In the genomic region with DNA sequence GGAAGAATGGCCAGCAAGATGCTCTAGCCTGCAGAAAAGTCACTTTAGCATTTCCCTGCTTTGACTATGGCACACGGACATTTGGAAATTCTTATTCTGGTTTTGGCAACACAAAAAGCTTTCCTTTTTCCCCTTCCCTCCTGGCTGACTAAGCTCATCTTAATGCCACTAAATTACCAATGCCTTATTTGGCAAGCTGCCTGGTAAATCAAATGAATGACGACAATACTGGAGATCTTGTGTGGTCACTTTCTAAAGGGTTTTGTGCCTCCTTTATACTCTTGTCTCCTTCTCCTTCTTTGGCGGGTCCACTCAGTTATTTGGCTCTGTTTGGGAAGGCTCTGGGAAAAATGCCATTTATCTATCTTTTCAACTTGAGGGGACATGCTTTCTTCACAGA, we compare ENCODE assay signal across 13 cellular contexts. TPM values are rescaled to one million over a fixed set of nuclear protein-coding genes. Genes with fewer than 3 reads are reported as not detected.
DNase-seq lines count a peak whose midpoint lies in the region; ATAC-seq, FAIRE-seq and TF ChIP-seq lines count a peak whose summit lies in the region.
"Had no signal": no experiment of that assay in that cellular context is flagged by ENCODE, and none has a peak within 500 bp of the region (broad histone marks: within the 10 kb centered on the region; RNA-seq: fewer than 3 reads in every experiment).

No MANE protein-coding gene starts in this region.

- no peak for TF ChIP-seq EP300 in H1 (IDR thresholded peaks at IDR 0.05; ENCODE audit: borderline replicate concordance in 1 of 2, low read depth in 2 of 2, low read length in 2 of 2)

- H4K8ac ChIP-seq in H1 (ENCODE audit: extremely low read depth, insufficient read depth, low read length): no peak overlapping the region

- H3K56ac ChIP-seq in H1 (replicated peaks; ENCODE audit: insufficient read length, low read depth, low read length): no peak overlapping the region

- no peaks in the 10 kb centered on the region for H4K20me1 ChIP-seq in H1 (replicated peaks in 1 of 2; ENCODE audit: control insufficient read depth in 1 of 2, insufficient read depth in 2 of 2, low read length in 2 of 2)

- TF ChIP-seq POLR2A in H1 (IDR thresholded peaks at IDR 0.05; ENCODE audit: control extremely low read depth in 1 of 2, low read depth in 2 of 2, low read length in 2 of 2): no peak

- POLR2A ChIA-PET in H1 (lab: Charles Lee; ENCODE audit: partially characterized antibody): no interaction called here

- no peak overlapping the region for H3K18ac ChIP-seq in H1 (ENCODE audit: extremely low read depth, low read length)

- H3K79me1 ChIP-seq in H1 (ENCODE audit: low read depth, low read length): no peaks in the 10 kb centered on the region

- no peak overlapping the region for H3K4ac ChIP-seq in H1 (replicated peaks; ENCODE audit: insufficient read length, low read depth, low read length)

- no peak for ATAC-seq in GM21360 (IDR thresholded peaks at IDR 0.05; ENCODE audit: unreplicated experiment)
- ATAC-seq in GM18511 (IDR thresholded peaks at IDR 0.05; ENCODE audit: unreplicated experiment): no peak
- ATAC-seq: left lung; stimulated activated naive CD8-positive, alpha-beta T cell treated with anti-CD3 and anti-CD28 coated beads, Interleukin-15, amount 100 ng/mL, for 72 hours had no signal

- WGBS in H1 (ENCODE audit: extremely low coverage in 1 of 2, insufficient coverage in 1 of 2, insufficient read length in 1 of 2, insufficient replicate concordance in 2 of 2, low coverage in 1 of 2, low lambda C conversion rate in 2 of 2, missing lambda C conversion rate in 1 of 2), 2 experiments: 66% methylated on average over 3 of the region's 3 CpGs; no CpG with 5 or more reads in 1 of the 2 experiments

- H3K23ac ChIP-seq in H1 (ENCODE audit: insufficient read length): no peak overlapping the region

- no peak overlapping the region for H2BK12ac ChIP-seq in H1 (ENCODE audit: low read depth, low read length)

- H2AFZ ChIP-seq in H1 (ENCODE audit: low read length): no peak overlapping the region
- H2AFZ ChIP-seq: PC-9 had no signal

- no peak overlapping the region for H2BK15ac ChIP-seq in H1 (ENCODE audit: low read length)

- no peak for TF ChIP-seq RAD21 in H1 (IDR thresholded peaks at IDR 0.05 in 1 of 2, conservative IDR thresholded peaks at IDR 0.05 in 1 of 2; ENCODE audit: low read depth in 2 of 2, low read length in 2 of 2)

- no peak overlapping the region for H3K27ac ChIP-seq in H1 (ENCODE audit: low read depth, low read length)
- H3K27ac ChIP-seq: left lung, PC-9 had no signal

- H3K36me3 ChIP-seq in H1 (ENCODE audit: control insufficient read depth in 2 of 4, insufficient read depth in 4 of 4, low read length in 3 of 4): no peaks in the 10 kb centered on the region
- H3K36me3 ChIP-seq: left lung had no signal

- H3K14ac ChIP-seq in H1 (ENCODE audit: insufficient read length): no peak overlapping the region

- CTCF ChIA-PET in H1 (lab: Charles Lee; ENCODE audit: partially characterized antibody): interaction anchor here (0.6 kb wide), 1 partner anchor 504 kb away, joined by 3 read pairs; no protein-coding TSS in a partner anchor

- H4K91ac ChIP-seq in H1 (replicated peaks; ENCODE audit: insufficient read length, low read length): no peak overlapping the region

- H3K9me3 ChIP-seq in H1 (ENCODE audit: insufficient read depth in 2 of 2, low read depth in 1 of 2, low read length in 1 of 2): no peaks in the 10 kb centered on the region
- H3K9me3 ChIP-seq: left lung had no signal

- no peaks in the 10 kb centered on the region for H3K79me2 ChIP-seq in H1 (ENCODE audit: control insufficient read depth in 1 of 2, insufficient read depth in 2 of 2, low read length in 2 of 2)

- no peak overlapping the region for H4K5ac ChIP-seq in H1 (ENCODE audit: insufficient read length, low read depth, low read length)

- H3K4me1 ChIP-seq in H1 (replicated peaks in 1 of 4; ENCODE audit: control insufficient read depth in 3 of 4, insufficient read depth in 4 of 4, low read length in 3 of 4): peaks cover 0 to 5% (median 3%) of the 10 kb centered on the region in 4 experiments; a peak in 4 of 7 replicates
- H3K4me1 ChIP-seq: left lung had no signal

- DNase-seq in NCI-H2107 treated with DMSO at 0.1 percent for 48 hours (lab: John Stamatoyannopoulos, UW; ENCODE audit: unreplicated experiment) (peak; percentile 34), NCI-H2107 (lab: John Stamatoyannopoulos, UW) (no peak), NCI-H69 (lab: John Stamatoyannopoulos, UW) (peak; percentile 92), H1 (ENCODE audit: low read depth in 1 of 2, low spot score in 2 of 2) (no peak), retinal pigment epithelial cell (ENCODE audit: low read depth) (peak; percentile 69)
- no peak for DNase-seq in activated CD4-positive, alpha-beta T cell treated with anti-CD3 and anti-CD28 coated beads for 48 hours
- DNase-seq: ACHN; left lung; PC-9; stimulated activated CD4-positive, alpha-beta T cell treated with anti-CD3 and anti-CD28 coated beads, Interleukin-2, amount 100 ng/mL, for 24 hours; stimulated activated naive CD8-positive, alpha-beta T cell treated with anti-CD3 and anti-CD28 coated beads, Interleukin-15, amount 100 ng/mL, for 72 hours had no signal

- H3K23me2 ChIP-seq in H1 (ENCODE audit: low read depth, low read length): no peaks in the 10 kb centered on the region

- H2BK120ac ChIP-seq in H1 (replicated peaks; ENCODE audit: low read depth, low read length): no peak overlapping the region

- H2BK5ac ChIP-seq in H1 (ENCODE audit: low read depth, low read length): no peak overlapping the region

- no peak overlapping the region for H3K4me2 ChIP-seq in H1 (ENCODE audit: insufficient read depth in 1 of 2, low read depth in 2 of 2, low read length in 2 of 2)
- H3K4me2 ChIP-seq: PC-9 had no signal

- FAIRE-seq in H1 (lab: Jason Lieb, UNC): no peak

- H2BK20ac ChIP-seq in H1 (ENCODE audit: low read length): no peak overlapping the region

- no peak overlapping the region for H2AK5ac ChIP-seq in H1 (ENCODE audit: low read depth, low read length)

- TF ChIP-seq CTCF in H1 (IDR thresholded peaks at IDR 0.05; ENCODE audit: control extremely low read depth in 1 of 3, insufficient read depth in 1 of 3, low read depth in 1 of 3, low read length in 3 of 3): no peak
- TF ChIP-seq CTCF in retinal pigment epithelial cell (conservative IDR thresholded peaks at IDR 0.05; ENCODE audit: low read depth, low read length): no peak

- H3K27me3 ChIP-seq in H1 (replicated peaks in 1 of 4; ENCODE audit: control insufficient read depth in 3 of 4, extremely low read depth in 1 of 4, insufficient read depth in 3 of 4, low read length in 3 of 4): no peaks in the 10 kb centered on the region
- H3K27me3 ChIP-seq: left lung had no signal

- no peak overlapping the region for H3K9ac ChIP-seq in H1 (replicated peaks in 1 of 4; ENCODE audit: extremely low read depth in 1 of 4, low read depth in 3 of 4, low read length in 3 of 4)

- H3K4me3 ChIP-seq in H1 (ENCODE audit: extremely low read depth in 1 of 4, insufficient read depth in 2 of 4, low read depth in 3 of 4, low read length in 4 of 4): no peak overlapping the region
- no peak overlapping the region for H3K4me3 ChIP-seq in retinal pigment epithelial cell (ENCODE audit: low read length)
- H3K4me3 ChIP-seq: left lung, PC-9 had no signal

TF ChIP-seq in H1, 55 proteins besides CTCF, POLR2A, EP300 and RAD21:
- TF ChIP-seq SRF (IDR thresholded peaks at IDR 0.05; ENCODE audit: low read depth, low read length): peak; percentile 55; the same call in 1 of the 2 replicates
- TF ChIP-seq POU5F1 (IDR thresholded peaks at IDR 0.05; ENCODE audit: low read depth, low read length): no peak

RNA-seq across cellular contexts. Expression of a gene that starts 34.9 kb away (rescaled TPM):
- total RNA-seq in H1 (2021; fragmentation: NEBNext Ultra II Directional; extraction: Animal tissue kit (Norgen Biotek cat#: 25700)): 4.9 and 5.3 TPM in 2 replicates
- polyA plus RNA-seq in H1 (2011; rRNA removed): 3.2 and 4.7 TPM in 2 replicates
- polyA plus RNA-seq in H1 (2011; cell fraction: cytosol; rRNA removed): 4.8 TPM
- polyA plus RNA-seq in H1 (2011; cell fraction: nucleus; rRNA removed): 4.3 TPM
- 4.9 to 6.2 TPM (median 5.6 TPM) in 4 replicates for polyA plus RNA-seq in H1 (2012, experiment 1 of 2)
- 1.3 TPM for polyA plus RNA-seq in H1 (2012, experiment 2 of 2)
- 3.1 TPM for polyA plus RNA-seq in H1 (2013, experiment 1 of 2)
- polyA plus RNA-seq in H1 (2013, experiment 2 of 2): 3.4 TPM
- polyA minus RNA-seq in H1 (2011; rRNA and poly(A)+ RNA removed): 4.2 and 6.3 TPM in 2 replicates
- polyA minus RNA-seq in H1 (2011; cell fraction: cytosol; rRNA and poly(A)+ RNA removed): 12.8 TPM
- 7.8 TPM for polyA minus RNA-seq in H1 (2011; cell fraction: nucleus; rRNA and poly(A)+ RNA removed)
- total RNA-seq: PC-9 had no signal

Comparison
In these comparisons a context has a peak if more than half of its experiments do, and no peak if none do; other contexts are left out.
1. DNase-seq: peak in NCI-H2107 treated with DMSO at 0.1 percent for 48 hours (single experiment), NCI-H69 (single experiment) and retinal pigment epithelial cell (single experiment); none in NCI-H2107 (single experiment), H1 (0 of 2) and activated CD4-positive, alpha-beta T cell treated with anti-CD3 and anti-CD28 coated beads for 48 hours (single experiment).